19 cellular contexts compared by ENCODE assay signal in the genomic region with DNA sequence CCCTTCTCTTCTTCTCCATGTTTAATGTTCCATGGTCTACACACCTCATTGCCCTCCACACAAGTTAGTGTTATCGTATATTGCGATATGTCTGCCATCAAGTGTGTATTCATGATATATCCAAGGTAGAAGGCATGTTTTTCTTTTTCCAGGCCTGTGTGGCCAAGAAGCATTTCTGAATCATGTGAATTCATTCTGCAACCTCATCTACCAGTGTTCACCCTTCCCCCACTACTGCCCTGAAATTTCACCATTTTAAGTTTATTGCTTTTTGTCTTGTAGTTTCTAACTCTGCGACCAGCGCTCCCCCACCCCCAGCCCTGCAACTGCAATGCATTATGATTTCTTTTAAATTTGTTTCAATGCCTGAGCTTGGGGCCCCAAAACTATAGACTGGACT.
A peak's percentile ranks its signal among the peaks of the same experiment; 100 is the strongest.
DNase-seq lines count a peak whose midpoint lies in the region; ATAC-seq and TF ChIP-seq lines count a peak whose summit lies in the region.
"Had no signal": no experiment of that assay in that cellular context is flagged by ENCODE, and none has a peak within 500 bp of the region (broad histone marks: within the 10 kb centered on the region; RNA-seq: fewer than 3 reads in every experiment).

No MANE protein-coding gene starts in this region.

- no peaks in the 10 kb centered on the region for H3K9me3 ChIP-seq in H9 (ENCODE audit: control insufficient read depth, low read depth, low read length)
- H3K9me3 ChIP-seq in PC-3 (ENCODE audit: low read length) = no peaks in the 10 kb centered on the region
- no peaks in the 10 kb centered on the region for H3K9me3 ChIP-seq in mesodermal cell (ENCODE audit: control insufficient read depth, low read length)
- H3K9me3 ChIP-seq in endodermal cell (ENCODE audit: control insufficient read depth, low read length) = no peaks in the 10 kb centered on the region

- H3K27me3 ChIP-seq in H9 (ENCODE audit: insufficient read depth, low read length) (no peaks in the 10 kb centered on the region), PC-3 (ENCODE audit: low read length) (no peaks in the 10 kb centered on the region), endodermal cell (ENCODE audit: control insufficient read depth, insufficient read depth, low read length, poor library complexity, severe bottlenecking) (no peaks in the 10 kb centered on the region)

- ATAC-seq in PC-3 = no peak
- no peak for ATAC-seq in HG03521 (IDR thresholded peaks at IDR 0.05; ENCODE audit: unreplicated experiment)
- ATAC-seq: effector memory CD8-positive, alpha-beta T cell had no signal

- no peak overlapping the region for H4K8ac ChIP-seq in H9 (replicated peaks; ENCODE audit: insufficient read length, low read depth, low read length)

- H3K79me2 ChIP-seq in H9 (ENCODE audit: insufficient read depth, low read length) (no peaks in the 10 kb centered on the region), PC-3 (ENCODE audit: low read length) (no peaks in the 10 kb centered on the region)

- no peaks in the 10 kb centered on the region for H3K36me3 ChIP-seq in PC-3 (ENCODE audit: low read depth, low read length)
- no peaks in the 10 kb centered on the region for H3K36me3 ChIP-seq in mesodermal cell (ENCODE audit: control insufficient read depth, insufficient read depth, low read length)
- H3K36me3 ChIP-seq in endodermal cell (ENCODE audit: control insufficient read depth, insufficient read depth, low read length) = no peaks in the 10 kb centered on the region

- H3K23ac ChIP-seq in H9 (ENCODE audit: insufficient read length, low read depth, low read length) = no peak overlapping the region

- H2BK5ac ChIP-seq in H9 (ENCODE audit: insufficient read length, low read length) = no peak overlapping the region

- DNase-seq in NCI-H748 (lab: John Stamatoyannopoulos, UW; ENCODE audit: unreplicated experiment) = peak; percentile 48
- DNase-seq in NCI-H748 treated with DMSO at 0.1 percent for 48 hours (lab: John Stamatoyannopoulos, UW) = no peak
- no peak for DNase-seq in H9
- DNase-seq in PC-3 = no peak
- DNase-seq in stimulated activated CD8-positive, alpha-beta memory T cell treated with anti-CD3 and anti-CD28 coated beads, Interleukin-4, amount 100 ng/mL, for 48 hours = no peak
- no peak for DNase-seq in endodermal cell
- DNase-seq: activated effector memory CD4-positive, alpha-beta T cell treated with Interleukin-2 at 50 U/mL for 16 hours; anterior cingulate cortex; cerebellar nuclear complex; DMS79; effector memory CD8-positive, alpha-beta T cell; kidney glomerular epithelial cell; midbrain; NCI-H1436 treated with DMSO at 0.1 percent for 48 hours; NCI-H510A; stimulated activated naive CD4-positive, alpha-beta T cell treated with Interleukin-2 at 50 U/mL for 16 hours had no signal

- H3K27me3 Mint-ChIP-seq in H9 (ENCODE audit: low read depth) (no peaks in the 10 kb centered on the region), endodermal cell (ENCODE audit: insufficient read depth) (no peaks in the 10 kb centered on the region)
- H3K27me3 Mint-ChIP-seq: CD4-positive, CD25-positive, alpha-beta regulatory T cell; effector memory CD8-positive, alpha-beta T cell had no signal

- no peak overlapping the region for H2BK20ac ChIP-seq in H9 (ENCODE audit: low read depth, low read length, poor library complexity, severe bottlenecking)

- TF ChIP-seq CTCF in H9 (conservative IDR thresholded peaks at IDR 0.05) (no peak), PC-3 (conservative IDR thresholded peaks at IDR 0.05; ENCODE audit: low read depth, low read length) (no peak), endodermal cell (conservative IDR thresholded peaks at IDR 0.05) (no peak)

- peaks cover 3% of the 10 kb centered on the region; the same call in 1 of the 2 replicates for H3K4me1 ChIP-seq in H9 (ENCODE audit: insufficient read depth, low read length)
- peaks cover 11% of the 10 kb centered on the region for H3K4me1 ChIP-seq in PC-3 (ENCODE audit: insufficient read depth, low read length)
- peaks cover 20% of the 10 kb centered on the region for H3K4me1 ChIP-seq in mesodermal cell (ENCODE audit: control insufficient read depth, insufficient read depth, low read length, poor library complexity, severe bottlenecking)
- peaks cover 2% of the 10 kb centered on the region for H3K4me1 ChIP-seq in endodermal cell (ENCODE audit: control insufficient read depth, insufficient read depth, low read length)

- no peak overlapping the region for H3K56ac ChIP-seq in H9 (ENCODE audit: insufficient read length, low read depth, low read length)

- H3K23me2 ChIP-seq in H9 (ENCODE audit: insufficient read length, low read depth, low read length, poor library complexity, severe bottlenecking) = no peaks in the 10 kb centered on the region

- H2AFZ ChIP-seq in H9 (ENCODE audit: low read length) (no peak overlapping the region), PC-3 (ENCODE audit: low read length) (peak overlapping the region; percentile 29; the same call in 1 of the 2 replicates)

- no peak overlapping the region for H2BK120ac ChIP-seq in H9 (ENCODE audit: low read depth, low read length, poor library complexity, severe bottlenecking)

- H3K27ac ChIP-seq in H9 (ENCODE audit: insufficient read length, low read depth, low read length) (no peak overlapping the region), PC-3 (ENCODE audit: low read length) (no peak overlapping the region), mesodermal cell (ENCODE audit: low read depth, low read length, severe bottlenecking) (peak overlapping the region; percentile 16), endodermal cell (ENCODE audit: low read depth, low read length) (no peak overlapping the region)

- H4K91ac ChIP-seq in H9 (ENCODE audit: insufficient read length, low read depth, low read length) = no peak overlapping the region

- intact Hi-C loops in PC-3 (cut with micrococcal nuclease) = no loop called here

- H3K4me1 Mint-ChIP-seq in H9 (peaks cover 31 to 38% of the 10 kb centered on the region in 2 experiments), endodermal cell (peaks cover 31% of the 10 kb centered on the region)
- H3K4me1 Mint-ChIP-seq: CD4-positive, CD25-positive, alpha-beta regulatory T cell had no signal

- H3T11ph ChIP-seq in H9 (ENCODE audit: low read length) = no peak overlapping the region

- H3K4ac ChIP-seq in H9 (ENCODE audit: low read depth, low read length) = no peak overlapping the region

- WGBS in H9 (ENCODE audit: extremely low coverage, insufficient read length, low lambda C conversion rate) = no CpG with 5 or more reads among the region's 4 CpGs
- no CpG with 5 or more reads among the region's 4 CpGs for WGBS in mesodermal cell (ENCODE audit: insufficient coverage in 2 of 2), 2 experiments
- WGBS in endodermal cell (ENCODE audit: insufficient coverage in 1 of 2, insufficient read length in 1 of 2), 2 experiments = 93 to 96% methylated on average over 2 to 4 of the region's 4 CpGs

- H3K79me1 ChIP-seq in H9 (ENCODE audit: insufficient read depth, low read depth, low read length, poor library complexity, severe bottlenecking) = no peaks in the 10 kb centered on the region

- H3K14ac ChIP-seq in H9 (ENCODE audit: insufficient read depth, low read length) = no peak overlapping the region

- H4K5ac ChIP-seq in H9 (ENCODE audit: insufficient read length, low read depth, low read length) = no peak overlapping the region

- H3F3A ChIP-seq in PC-3 (ENCODE audit: low read length, unreplicated experiment) = no peaks in the 10 kb centered on the region

- no peaks in the 10 kb centered on the region; a peak in 2 of 7 replicates for H3K36me3 Mint-ChIP-seq in H9 (ENCODE audit: insufficient read depth in 1 of 3, low read depth in 3 of 3)
- peaks cover 2% of the 10 kb centered on the region for H3K36me3 Mint-ChIP-seq in endodermal cell (ENCODE audit: low read depth)
- H3K36me3 Mint-ChIP-seq: CD4-positive, CD25-positive, alpha-beta regulatory T cell had no signal

- peak overlapping the region in 2 of 3 experiments; percentile 72 to 90; a peak in 4 of 7 replicates for H3K27ac Mint-ChIP-seq in H9
- H3K27ac Mint-ChIP-seq in endodermal cell = no peak overlapping the region
- H3K27ac Mint-ChIP-seq: CD4-positive, CD25-positive, alpha-beta regulatory T cell; effector memory CD8-positive, alpha-beta T cell had no signal

- no TSS peak for BruUV-seq in PC-3 (replicated peaks; lab: Mats Ljungman, UMichigan)

- H2BK12ac ChIP-seq in H9 (ENCODE audit: insufficient read length, low read depth, low read length) = no peak overlapping the region

- no peaks in the 10 kb centered on the region for H4K20me1 ChIP-seq in H9 (ENCODE audit: control insufficient read depth, insufficient read depth, insufficient read length)
- H4K20me1 ChIP-seq in PC-3 (ENCODE audit: low read length) = no peaks in the 10 kb centered on the region

- H3K4me3 Mint-ChIP-seq in H9 (no peak overlapping the region), endodermal cell (no peak overlapping the region)
- H3K4me3 Mint-ChIP-seq: CD4-positive, CD25-positive, alpha-beta regulatory T cell; effector memory CD8-positive, alpha-beta T cell had no signal

- H3K9ac ChIP-seq in H9 (ENCODE audit: extremely low read depth, insufficient read length, low read length) = no peak overlapping the region
- no peak overlapping the region for H3K9ac ChIP-seq in PC-3 (ENCODE audit: low read length)
- no peak overlapping the region for H3K9ac ChIP-seq in endodermal cell (ENCODE audit: extremely low read depth, low read length, poor library complexity, severe bottlenecking)

- H3K9me2 ChIP-seq in PC-3 (replicated peaks; ENCODE audit: low read length) = no peaks in the 10 kb centered on the region

- no peak overlapping the region for H2AK5ac ChIP-seq in H9 (ENCODE audit: insufficient read length, low read length)

- POLR2A ChIA-PET in PC-3 (lab: Charles Lee; ENCODE audit: unreplicated experiment) = no interaction called here

- H3K4me2 ChIP-seq in H9 (ENCODE audit: insufficient read depth, insufficient read length, low read length) (no peak overlapping the region), PC-3 (ENCODE audit: low read length) (no peak overlapping the region)

- no peak overlapping the region for H3K18ac ChIP-seq in H9 (ENCODE audit: insufficient read length, low read depth, low read length)

- no peak overlapping the region for H3K4me3 ChIP-seq in PC-3 (ENCODE audit: low read length)
- no peak overlapping the region for H3K4me3 ChIP-seq in mesodermal cell (ENCODE audit: extremely low read depth, insufficient read depth, low read length, poor library complexity, severe bottlenecking)
- no peak overlapping the region for H3K4me3 ChIP-seq in endodermal cell (ENCODE audit: low read length)

- no peak overlapping the region for H2BK15ac ChIP-seq in H9 (ENCODE audit: low read depth, low read length)

- H3K9me3 Mint-ChIP-seq in H9 (no peaks in the 10 kb centered on the region), endodermal cell (no peaks in the 10 kb centered on the region)

- CTCF ChIA-PET in PC-3 (lab: Charles Lee) = no interaction called here
